23 cellular contexts compared by ENCODE assay signal in genomic region chr20:62946918-62947317, GRCh38. TPM values are rescaled to one million over a fixed set of nuclear protein-coding genes. Genes with fewer than 3 reads are reported as not detected.
A peak's percentile ranks its signal among the peaks of the same experiment; 100 is the strongest.
DNase-seq lines count a peak whose midpoint lies in the region; ATAC-seq and TF ChIP-seq lines count a peak whose summit lies in the region.
"Had no signal": no experiment of that assay in that cellular context is flagged by ENCODE, and none has a peak within 500 bp of the region (broad histone marks: within the 10 kb centered on the region; RNA-seq: fewer than 3 reads in every experiment).

No MANE protein-coding gene starts in this region.

- H3K27me3 ChIP-seq in BE2C (no peaks in the 10 kb centered on the region), liver (ENCODE audit: control insufficient read depth in 4 of 4, insufficient read depth in 4 of 4, low read length in 3 of 4) (no peaks in the 10 kb centered on the region)
- H3K27me3 ChIP-seq: ascending aorta, thyroid gland had no signal

- peak in 1 of 2 donors; percentile 10 for TF ChIP-seq RAD21 in liver (IDR thresholded peaks at IDR 0.05)

- 51% methylated on average over 10 of the region's 10 CpGs for WGBS in liver

- peak overlapping the region in 1 of 2 donors; percentile 2 for H3K9ac ChIP-seq in liver (ENCODE audit: low read depth in 1 of 2, low read length in 2 of 2)

- DNase-seq in BE2C (peak; percentile 71), fibroblast of the aortic adventitia (ENCODE audit: low read depth) (peak; percentile 70), DMS114 treated with DMSO at 0.1 percent for 48 hours (lab: John Stamatoyannopoulos, UW; ENCODE audit: unreplicated experiment) (no peak), AML-193 (lab: John Stamatoyannopoulos, UW) (no peak), NCI-H1930 (lab: John Stamatoyannopoulos, UW) (no peak), RKO (ENCODE audit: low spot score) (no peak)
- DNase-seq: activated CD4-positive, alpha-beta T cell treated with anti-CD3 and anti-CD28 coated beads, Interleukin-2, amount 10 ng/mL, durations not matched to agents 7 days and 5 days; activated naive CD4-positive, alpha-beta T cell; C1 segment of cervical spinal cord; effector memory CD4-positive, alpha-beta T cell; NCI-H2227 treated with DMSO at 0.1 percent for 48 hours; NCI-H774; nucleus accumbens; retina; SHP77 treated with DMSO at 0.1 percent for 48 hours; stimulated activated CD8-positive, alpha-beta memory T cell treated with anti-CD3 and anti-CD28 coated beads, Interleukin-4, amount 100 ng/mL, for 48 hours; T-cell; thyroid gland had no signal

- H3K9me3 ChIP-seq in BE2C = no peaks in the 10 kb centered on the region
- H3K9me3 ChIP-seq in liver (ENCODE audit: control insufficient read depth in 4 of 4, low read length in 3 of 4) = no peaks in the 10 kb centered on the region
- H3K9me3 ChIP-seq: ascending aorta, thyroid gland had no signal

- H3K4me3 ChIP-seq in BE2C (ENCODE audit: low read depth, low read length) (no peak overlapping the region), fibroblast of the aortic adventitia (ENCODE audit: low read depth, low read length) (no peak overlapping the region), liver (ENCODE audit: low read depth in 1 of 3, low read length in 3 of 3) (no peak overlapping the region)
- H3K4me3 ChIP-seq: ascending aorta, thyroid gland had no signal

- H3K36me3 ChIP-seq in BE2C (peaks cover 77% of the 10 kb centered on the region), liver (ENCODE audit: control insufficient read depth in 4 of 4, insufficient read depth in 3 of 4, low read depth in 1 of 4, low read length in 3 of 4) (peaks cover 9 to 55% (median 28%) of the 10 kb centered on the region in 4 donors)

- no peak for ATAC-seq in SK-N-SH treated with all-trans-retinoic acid at 6 μM for 48 hours
- ATAC-seq: T-cell had no signal

- H3K27ac ChIP-seq in liver (ENCODE audit: low read depth in 1 of 2, low read length in 2 of 2) = peak overlapping the region; percentile 9 to 25
- H3K27ac ChIP-seq: ascending aorta, HL-60, thyroid gland had no signal

- TF ChIP-seq CTCF in BE2C (IDR thresholded peaks at IDR 0.05; ENCODE audit: low read depth, low read length) (no peak), fibroblast of the aortic adventitia (IDR thresholded peaks at IDR 0.05; ENCODE audit: insufficient read depth, low read length) (no peak), liver (IDR thresholded peaks at IDR 0.05; ENCODE audit: low read depth, low read length, missing input control) (no peak)

- peaks cover 11% of the 10 kb centered on the region for H3K4me1 ChIP-seq in BE2C
- peaks cover 3 to 15% (median 11%) of the 10 kb centered on the region in 4 donors for H3K4me1 ChIP-seq in liver (ENCODE audit: control insufficient read depth in 4 of 4, insufficient read depth in 4 of 4, low read length in 3 of 4)
- H3K4me1 ChIP-seq: ascending aorta had no signal

TF ChIP-seq in SK-N-SH treated with all-trans-retinoic acid at 6 μM for 48 hours, 23 proteins besides CTCF, POLR2A, EP300 and RAD21:
- TF ChIP-seq TCF4 (CRISPR knock-in tag; IDR thresholded peaks at IDR 0.05; ENCODE audit: borderline replicate concordance) (peak; percentile 74; the same call in 1 of the 2 replicates), ESRRG (CRISPR knock-in tag; IDR thresholded peaks at IDR 0.05) (no peak)
TF ChIP-seq in SK-N-SH treated with all-trans-retinoic acid at 6 μM for 48 hours: peak in this region for 1.

TF ChIP-seq in liver, 16 proteins besides CTCF, POLR2A, EP300 and RAD21:
- no peak for TF ChIP-seq YY1 (IDR thresholded peaks at IDR 0.05)
- TF ChIP-seq RXRA (IDR thresholded peaks at IDR 0.05) = peak in 1 of 2 donors; percentile 48

RNA-seq across cellular contexts. Expression of gene SLC17A9, which starts 5.6 kb away (rescaled TPM):
- 10.3 TPM for polyA plus RNA-seq in BE2C (2012; ENCODE audit: insufficient read depth, insufficient read length, low read depth)
- total RNA-seq in fibroblast of the aortic adventitia (ENCODE audit: low replicate concordance) (0.41 and 2.0 TPM in 2 replicates), liver (10 to 100 TPM; 16.0 to 73.1 TPM)
- 100 to 1,000 TPM in 1 of 2 donors, 10 to 100 TPM in 1; 56.0 to 138 TPM for polyA plus RNA-seq in liver

RNA-seq across cellular contexts. Expression of gene GID8, which starts 9.0 kb away (rescaled TPM):
- 85.9 TPM for polyA plus RNA-seq in BE2C (2012; ENCODE audit: insufficient read depth, insufficient read length, low read depth)
- total RNA-seq in fibroblast of the aortic adventitia (ENCODE audit: low replicate concordance) = 27.7 and 35.4 TPM in 2 replicates
- 10 to 100 TPM; 17.9 to 23.6 TPM for total RNA-seq in liver
- 10 to 100 TPM; 10.2 to 11.4 TPM for polyA plus RNA-seq in liver

RNA-seq across cellular contexts. Expression of gene DIDO1, which starts 20.6 kb away (rescaled TPM):
- 78.2 TPM for polyA plus RNA-seq in BE2C (2012; ENCODE audit: insufficient read depth, insufficient read length, low read depth)
- total RNA-seq in fibroblast of the aortic adventitia (ENCODE audit: low replicate concordance) = 48.4 TPM in 2 replicates
- total RNA-seq in liver = 10 to 100 TPM; 24.0 to 43.1 TPM
- 10 to 100 TPM; 10.1 to 10.8 TPM for polyA plus RNA-seq in liver

RNA-seq across cellular contexts. Expression of gene BHLHE23, which starts 59.8 kb away (rescaled TPM):
- polyA plus RNA-seq in BE2C (2012; ENCODE audit: insufficient read depth, insufficient read length, low read depth) = not detected
- total RNA-seq in fibroblast of the aortic adventitia (ENCODE audit: low replicate concordance) = not detected in 2 replicates
- total RNA-seq in liver = not detected
- polyA plus RNA-seq in liver = not detected
- total RNA-seq: activated CD4-positive, alpha-beta T cell treated with anti-CD3 and anti-CD28 coated beads, Interleukin-2, amount 10 ng/mL, durations not matched to agents 7 days and 5 days; ascending aorta; cerebellum; T-cell; thyroid gland had no signal

Comparison
In these comparisons a context has a peak if more than half of its experiments do, and no peak if none do; other contexts are left out.
1. DNase-seq: peak in BE2C (single experiment) and fibroblast of the aortic adventitia (single experiment); none in DMS114 treated with DMSO at 0.1 percent for 48 hours (single experiment), AML-193 (0 of 2), NCI-H1930 (0 of 2) and RKO (single experiment).